In genomic region chrX:48645669-48646068, GRCh38 we compare ENCODE assay signal across 2 cellular contexts.
A peak's percentile ranks its signal among the peaks of the same experiment; 100 is the strongest.
TF ChIP-seq lines count a peak whose summit lies in the region.

No MANE protein-coding gene starts in this region.

TF ChIP-seq in HepG2, 621 proteins besides CTCF, POLR2A, EP300 and RAD21:
- TF ChIP-seq HDAC1 (CRISPR knock-in tag; IDR thresholded peaks at IDR 0.05) = no peak
- no peak for TF ChIP-seq ZNF225 (CRISPR knock-in tag; IDR thresholded peaks at IDR 0.05)
- TF ChIP-seq ATF7 (IDR thresholded peaks at IDR 0.05) = peak; percentile 96
- no peak for TF ChIP-seq ATF7 (CRISPR knock-in tag; IDR thresholded peaks at IDR 0.05)
- TF ChIP-seq ZNF547 (CRISPR knock-in tag; IDR thresholded peaks at IDR 0.05) = no peak
- no peak for TF ChIP-seq ZNF224 (CRISPR knock-in tag; IDR thresholded peaks at IDR 0.05)
- TF ChIP-seq SATB2 (CRISPR knock-in tag; IDR thresholded peaks at IDR 0.05) = no peak
- no peak for TF ChIP-seq CSRNP2 (CRISPR knock-in tag; conservative IDR thresholded peaks at IDR 0.05; ENCODE audit: low read depth)
- TF ChIP-seq ZNF562 (CRISPR knock-in tag; IDR thresholded peaks at IDR 0.05; ENCODE audit: borderline replicate concordance) = no peak
- peak; percentile 88 for TF ChIP-seq CREB1 (IDR thresholded peaks at IDR 0.05)
- TF ChIP-seq CREB1 (CRISPR knock-in tag; IDR thresholded peaks at IDR 0.05) = no peak
- no peak for TF ChIP-seq ZNF446 (CRISPR knock-in tag; IDR thresholded peaks at IDR 0.05)
- no peak for TF ChIP-seq RORA (CRISPR knock-in tag; IDR thresholded peaks at IDR 0.05)
- no peak for TF ChIP-seq HNRNPUL1 (IDR thresholded peaks at IDR 0.05; ENCODE audit: low read depth, low read length)
- TF ChIP-seq ZNF138 (CRISPR knock-in tag; IDR thresholded peaks at IDR 0.05; ENCODE audit: low read depth) = no peak
- no peak for TF ChIP-seq ZEB1 (IDR thresholded peaks at IDR 0.05; ENCODE audit: insufficient replicate concordance, low read depth)
- TF ChIP-seq, protein P1, sequence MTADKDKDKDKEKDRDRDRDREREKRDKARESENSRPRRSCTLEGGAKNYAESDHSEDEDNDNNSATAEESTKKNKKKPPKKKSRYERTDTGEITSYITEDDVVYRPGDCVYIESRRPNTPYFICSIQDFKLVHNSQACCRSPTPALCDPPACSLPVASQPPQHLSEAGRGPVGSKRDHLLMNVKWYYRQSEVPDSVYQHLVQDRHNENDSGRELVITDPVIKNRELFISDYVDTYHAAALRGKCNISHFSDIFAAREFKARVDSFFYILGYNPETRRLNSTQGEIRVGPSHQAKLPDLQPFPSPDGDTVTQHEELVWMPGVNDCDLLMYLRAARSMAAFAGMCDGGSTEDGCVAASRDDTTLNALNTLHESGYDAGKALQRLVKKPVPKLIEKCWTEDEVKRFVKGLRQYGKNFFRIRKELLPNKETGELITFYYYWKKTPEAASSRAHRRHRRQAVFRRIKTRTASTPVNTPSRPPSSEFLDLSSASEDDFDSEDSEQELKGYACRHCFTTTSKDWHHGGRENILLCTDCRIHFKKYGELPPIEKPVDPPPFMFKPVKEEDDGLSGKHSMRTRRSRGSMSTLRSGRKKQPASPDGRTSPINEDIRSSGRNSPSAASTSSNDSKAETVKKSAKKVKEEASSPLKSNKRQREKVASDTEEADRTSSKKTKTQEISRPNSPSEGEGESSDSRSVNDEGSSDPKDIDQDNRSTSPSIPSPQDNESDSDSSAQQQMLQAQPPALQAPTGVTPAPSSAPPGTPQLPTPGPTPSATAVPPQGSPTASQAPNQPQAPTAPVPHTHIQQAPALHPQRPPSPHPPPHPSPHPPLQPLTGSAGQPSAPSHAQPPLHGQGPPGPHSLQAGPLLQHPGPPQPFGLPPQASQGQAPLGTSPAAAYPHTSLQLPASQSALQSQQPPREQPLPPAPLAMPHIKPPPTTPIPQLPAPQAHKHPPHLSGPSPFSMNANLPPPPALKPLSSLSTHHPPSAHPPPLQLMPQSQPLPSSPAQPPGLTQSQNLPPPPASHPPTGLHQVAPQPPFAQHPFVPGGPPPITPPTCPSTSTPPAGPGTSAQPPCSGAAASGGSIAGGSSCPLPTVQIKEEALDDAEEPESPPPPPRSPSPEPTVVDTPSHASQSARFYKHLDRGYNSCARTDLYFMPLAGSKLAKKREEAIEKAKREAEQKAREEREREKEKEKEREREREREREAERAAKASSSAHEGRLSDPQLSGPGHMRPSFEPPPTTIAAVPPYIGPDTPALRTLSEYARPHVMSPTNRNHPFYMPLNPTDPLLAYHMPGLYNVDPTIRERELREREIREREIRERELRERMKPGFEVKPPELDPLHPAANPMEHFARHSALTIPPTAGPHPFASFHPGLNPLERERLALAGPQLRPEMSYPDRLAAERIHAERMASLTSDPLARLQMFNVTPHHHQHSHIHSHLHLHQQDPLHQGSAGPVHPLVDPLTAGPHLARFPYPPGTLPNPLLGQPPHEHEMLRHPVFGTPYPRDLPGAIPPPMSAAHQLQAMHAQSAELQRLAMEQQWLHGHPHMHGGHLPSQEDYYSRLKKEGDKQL (CRISPR knock-in tag; IDR thresholded peaks at IDR 0.05; ENCODE audit: low read depth) = no peak

TF ChIP-seq in K562, 482 proteins besides CTCF, POLR2A, EP300 and RAD21:
- TF ChIP-seq, protein P2, sequence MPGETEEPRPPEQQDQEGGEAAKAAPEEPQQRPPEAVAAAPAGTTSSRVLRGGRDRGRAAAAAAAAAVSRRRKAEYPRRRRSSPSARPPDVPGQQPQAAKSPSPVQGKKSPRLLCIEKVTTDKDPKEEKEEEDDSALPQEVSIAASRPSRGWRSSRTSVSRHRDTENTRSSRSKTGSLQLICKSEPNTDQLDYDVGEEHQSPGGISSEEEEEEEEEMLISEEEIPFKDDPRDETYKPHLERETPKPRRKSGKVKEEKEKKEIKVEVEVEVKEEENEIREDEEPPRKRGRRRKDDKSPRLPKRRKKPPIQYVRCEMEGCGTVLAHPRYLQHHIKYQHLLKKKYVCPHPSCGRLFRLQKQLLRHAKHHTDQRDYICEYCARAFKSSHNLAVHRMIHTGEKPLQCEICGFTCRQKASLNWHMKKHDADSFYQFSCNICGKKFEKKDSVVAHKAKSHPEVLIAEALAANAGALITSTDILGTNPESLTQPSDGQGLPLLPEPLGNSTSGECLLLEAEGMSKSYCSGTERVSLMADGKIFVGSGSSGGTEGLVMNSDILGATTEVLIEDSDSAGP (CRISPR knock-in tag; IDR thresholded peaks at IDR 0.05) = no peak
- TF ChIP-seq ATF7 (IDR thresholded peaks at IDR 0.05) (peak; percentile 53; the same call in 1 of the 2 replicates), NR2C1 (IDR thresholded peaks at IDR 0.05) (no peak), NR2C1 (tag; IDR thresholded peaks at IDR 0.05) (no peak), ZBTB8A (IDR thresholded peaks at IDR 0.05; ENCODE audit: partially characterized antibody) (no peak)
- TF ChIP-seq, protein P3, sequence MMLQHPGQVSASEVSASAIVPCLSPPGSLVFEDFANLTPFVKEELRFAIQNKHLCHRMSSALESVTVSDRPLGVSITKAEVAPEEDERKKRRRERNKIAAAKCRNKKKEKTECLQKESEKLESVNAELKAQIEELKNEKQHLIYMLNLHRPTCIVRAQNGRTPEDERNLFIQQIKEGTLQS (IDR thresholded peaks at IDR 0.05) = peak; percentile 72
- TF ChIP-seq, protein P3 (CRISPR knock-in tag; conservative IDR thresholded peaks at IDR 0.05) = no peak
